ENCODE assay signal across 8 cellular contexts in the genomic region with DNA sequence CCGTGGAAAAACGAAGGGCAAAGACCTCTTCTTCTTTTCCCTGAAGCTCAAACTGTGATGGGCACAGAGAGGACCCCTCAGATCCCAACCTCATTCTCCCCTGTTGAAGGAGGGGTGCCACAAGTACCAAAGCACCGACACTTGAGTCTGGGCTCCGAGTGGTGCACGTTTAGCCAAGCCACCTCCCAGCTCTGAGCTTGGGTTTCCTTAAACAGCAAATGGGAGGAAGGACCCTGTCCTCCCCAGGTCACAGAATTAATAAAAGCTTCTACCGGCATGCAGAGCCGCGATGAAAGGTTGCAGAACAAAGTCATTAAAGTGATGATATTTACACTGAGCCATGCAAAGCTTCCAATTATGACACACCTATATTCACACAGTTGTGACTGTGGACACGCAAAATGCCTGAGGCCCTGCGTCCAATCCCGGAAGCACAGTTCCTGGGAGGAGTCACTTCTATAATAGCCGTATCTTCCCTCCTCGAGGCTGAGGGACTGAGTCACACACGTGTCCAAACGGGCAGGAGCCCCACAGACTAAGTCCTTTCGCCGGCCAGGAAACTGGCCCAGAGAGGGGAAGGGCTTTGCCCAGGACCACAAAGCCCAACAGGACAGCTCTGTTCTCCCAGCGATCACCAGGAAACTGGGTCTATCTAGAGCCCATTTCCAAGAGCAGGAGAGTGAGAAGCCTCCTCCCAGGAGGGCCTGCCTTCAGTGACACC. TPM values are rescaled to one million over a fixed set of nuclear protein-coding genes. Genes with fewer than 3 reads are reported as not detected.
DNase-seq lines count a peak whose midpoint lies in the region; ATAC-seq and TF ChIP-seq lines count a peak whose summit lies in the region.

No MANE protein-coding gene starts in this region.

- H3K27ac ChIP-seq in body of pancreas (peak overlapping the region; percentile 88 to 94 (median 92)), iPS-20b (ENCODE audit: low read length) (peak overlapping the region; percentile 57)

- H3K36me3 ChIP-seq in body of pancreas (replicated peaks in 1 of 2; ENCODE audit: insufficient read depth in 1 of 2, low read depth in 2 of 2) (no peaks in the 10 kb centered on the region), iPS-20b (ENCODE audit: insufficient read depth, low read depth, low read length) (peaks cover 12% of the 10 kb centered on the region)

- H3K4me1 ChIP-seq in body of pancreas (peaks cover 47% of the 10 kb centered on the region), iPS-20b (ENCODE audit: insufficient read depth, low read length) (peaks cover 30% of the 10 kb centered on the region)

- intact Hi-C loops in Right ventricle myocardium inferior (cut with DNase I) (loop anchor here (5.0 kb wide), 1 partner anchor 141 kb away; no protein-coding TSS in a partner anchor), cardiac septum (cut with DNase I) (loop anchor here (2.0 kb wide), 1 partner anchor 45 kb away; a partner anchor contains a TSS), body of pancreas (cut with DNase I) (no loop called here)

- TF ChIP-seq CTCF in body of pancreas (IDR thresholded peaks at IDR 0.05): no peak

- H3K27me3 ChIP-seq in body of pancreas (no peaks in the 10 kb centered on the region), iPS-20b (ENCODE audit: insufficient read depth, low read length) (no peaks in the 10 kb centered on the region)

- peak; percentile 51 for ATAC-seq in Right ventricle myocardium inferior
- peak; percentile 8 for ATAC-seq in body of pancreas
- ATAC-seq in HG02840 (IDR thresholded peaks at IDR 0.05; ENCODE audit: low FRiP score, unreplicated experiment): no peak

- 28 to 36% methylated on average over 16 to 18 of the region's 18 CpGs for WGBS in body of pancreas, 2 donors

- TF ChIP-seq POLR2A in body of pancreas (IDR thresholded peaks at IDR 0.05): peak in 2 of 3 donors; percentile 20 to 34

- no peak overlapping the region for H3K4me3 ChIP-seq in body of pancreas
- peak overlapping the region; percentile 76 for H3K4me3 ChIP-seq in iPS-20b (ENCODE audit: low read length)
- peak overlapping the region; percentile 45 for H3K4me3 ChIP-seq in skeletal muscle cell (ENCODE audit: low read depth, low read length)

- peak overlapping the region; percentile 77 for H3K9ac ChIP-seq in iPS-20b (ENCODE audit: low read depth, low read length)

- H3K9me3 ChIP-seq in body of pancreas: no peaks in the 10 kb centered on the region
- no peaks in the 10 kb centered on the region for H3K9me3 ChIP-seq in iPS-20b (ENCODE audit: insufficient read depth, low read depth, low read length)

- no peak for DNase-seq in Right ventricle myocardium inferior (ENCODE audit: missing footprints)
- no peak for DNase-seq in cardiac septum (ENCODE audit: low spot score)
- peak; percentile 74 for DNase-seq in NOMO-1 treated with DMSO at 0.1 percent for 48 hours (lab: John Stamatoyannopoulos, UW; ENCODE audit: unreplicated experiment)
- DNase-seq in body of pancreas: peak; percentile 41 to 74 (median 61)
- peak; percentile 68 for DNase-seq in skeletal muscle cell (ENCODE audit: low read depth)
- DNase-seq in NCI-H446 treated with DMSO at 0.1 percent for 48 hours (lab: John Stamatoyannopoulos, UW): no peak

RNA-seq across cellular contexts. Expression of a gene that starts 0.9 kb away (rescaled TPM):
- total RNA-seq in Right ventricle myocardium inferior (55.4 TPM), cardiac septum (95.7 TPM), body of pancreas (100 to 1,000 TPM in 1 of 2 donors, 10 to 100 TPM in 1; 63.3 to 172 TPM)

RNA-seq across cellular contexts. Expression of a gene that starts 45.3 kb away (rescaled TPM):
- total RNA-seq in Right ventricle myocardium inferior (43.1 TPM), cardiac septum (58.1 TPM), body of pancreas (10 to 100 TPM; 28.7 to 31.4 TPM)

Comparison
In these comparisons a context has a peak if more than half of its experiments do, and no peak if none do; other contexts are left out.
1. DNase-seq: peak in NOMO-1 treated with DMSO at 0.1 percent for 48 hours (single experiment), body of pancreas (4 of 4) and skeletal muscle cell (single experiment); none in Right ventricle myocardium inferior (single experiment), cardiac septum (single experiment) and NCI-H446 treated with DMSO at 0.1 percent for 48 hours (single experiment).
2. H3K4me3 ChIP-seq: peak in iPS-20b (single experiment) and skeletal muscle cell (single experiment); none in body of pancreas (0 of 2).